In genomic region chr16:56607675-56608042, GRCh38 we compare ENCODE assay signal across 9 cellular contexts. TPM values are rescaled to one million over a fixed set of nuclear protein-coding genes. Genes with fewer than 3 reads are reported as not detected.
DNase-seq lines count a peak whose midpoint lies in the region; ATAC-seq and TF ChIP-seq lines count a peak whose summit lies in the region.
"Had no signal": no experiment of that assay in that cellular context is flagged by ENCODE, and none has a peak within 500 bp of the region (broad histone marks: within the 10 kb centered on the region; RNA-seq: fewer than 3 reads in every experiment).

No MANE protein-coding gene starts in this region.

- H3K9me3 ChIP-seq in gastroesophageal sphincter (no peaks in the 10 kb centered on the region), skeletal muscle tissue (ENCODE audit: control insufficient read depth in 3 of 3, low read length in 3 of 3) (no peaks in the 10 kb centered on the region), WERI-Rb-1 (ENCODE audit: severe bottlenecking) (no peaks in the 10 kb centered on the region)

- H3K4me3 ChIP-seq in HFF-Myc (replicated peaks; ENCODE audit: low read depth, low read length) (peak overlapping the region; percentile 94), gastroesophageal sphincter (peak overlapping the region in 1 of 2 donors; percentile 61), skeletal muscle tissue (ENCODE audit: low read length in 3 of 3) (peak overlapping the region; percentile 63 to 81 (median 65)), WERI-Rb-1 (ENCODE audit: low read depth, low read length) (no peak overlapping the region)

- peaks cover 3% of the 10 kb centered on the region for H3K9me3 Mint-ChIP-seq in activated B cell treated with CpG ODN at 0.5 μM for 24 hours

- peak overlapping the region; percentile 69 for H3K4me3 Mint-ChIP-seq in activated B cell treated with CpG ODN at 0.5 μM for 24 hours

- TF ChIP-seq POLR2A in gastroesophageal sphincter (IDR thresholded peaks at IDR 0.05), result no peak

- TF ChIP-seq EP300 in gastroesophageal sphincter (IDR thresholded peaks at IDR 0.05), result no peak

- CTCF ChIA-PET in activated B cell treated with CpG ODN at 0.5 μM for 24 hours (lab: Charles Lee), result interaction anchor here (2.0 kb wide), 1 partner anchor 94 kb away, joined by 8 read pairs; no protein-coding TSS in a partner anchor

- peak overlapping the region; percentile 70 to 93 (median 81) for H3K9ac ChIP-seq in skeletal muscle tissue (ENCODE audit: low read depth in 1 of 3, low read length in 3 of 3)

- H3K4me1 ChIP-seq in gastroesophageal sphincter (peaks cover 0 to 63% (median 26%) of the 10 kb centered on the region in 3 donors), skeletal muscle tissue (ENCODE audit: control insufficient read depth in 3 of 3, insufficient read depth in 3 of 3, low read length in 3 of 3) (peaks cover 69 to 81% (median 81%) of the 10 kb centered on the region in 3 donors)

- ATAC-seq in activated B cell treated with CpG ODN at 0.5 μM for 24 hours (ENCODE audit: low read depth) (no peak), gastroesophageal sphincter (no peak), GM21515 (IDR thresholded peaks at IDR 0.05; ENCODE audit: unreplicated experiment) (no peak)

- no peaks in the 10 kb centered on the region for H3K36me3 ChIP-seq in gastroesophageal sphincter
- no peaks in the 10 kb centered on the region for H3K36me3 ChIP-seq in skeletal muscle tissue (ENCODE audit: control insufficient read depth in 3 of 3, insufficient read depth in 3 of 3, low read length in 3 of 3)
- no peaks in the 10 kb centered on the region for H3K36me3 ChIP-seq in WERI-Rb-1
- H3K36me3 ChIP-seq: cardiac muscle cell had no signal

- H3K4me1 Mint-ChIP-seq in activated B cell treated with CpG ODN at 0.5 μM for 24 hours, result peaks cover 36% of the 10 kb centered on the region

- no peaks in the 10 kb centered on the region for H3K36me3 Mint-ChIP-seq in activated B cell treated with CpG ODN at 0.5 μM for 24 hours (ENCODE audit: low read depth)

- no peaks in the 10 kb centered on the region for H3K27me3 ChIP-seq in gastroesophageal sphincter
- no peaks in the 10 kb centered on the region for H3K27me3 ChIP-seq in skeletal muscle tissue (ENCODE audit: control insufficient read depth in 3 of 3, insufficient read depth in 3 of 3, low read length in 3 of 3)
- H3K27me3 ChIP-seq in WERI-Rb-1 (ENCODE audit: insufficient read depth, low read depth, severe bottlenecking), result no peaks in the 10 kb centered on the region

- DNase-seq in HFF-Myc (ENCODE audit: extremely low read depth, low read depth) (no peak), activated B cell treated with CpG ODN at 0.5 μM for 24 hours (no peak), GM03348 (ENCODE audit: low spot score) (no peak), NCI-H2107 (lab: John Stamatoyannopoulos, UW) (no peak), WERI-Rb-1 (no peak)

- H3K27ac ChIP-seq in gastroesophageal sphincter, result peak overlapping the region; percentile 59 to 92 (median 88)
- peak overlapping the region; percentile 98 for H3K27ac ChIP-seq in skeletal muscle tissue (ENCODE audit: low read depth, low read length)
- no peak overlapping the region for H3K27ac ChIP-seq in WERI-Rb-1
- H3K27ac ChIP-seq: cardiac muscle cell had no signal

- no peaks in the 10 kb centered on the region for H3K27me3 Mint-ChIP-seq in activated B cell treated with CpG ODN at 0.5 μM for 24 hours

- no peak for TF ChIP-seq CTCF in HFF-Myc (IDR thresholded peaks at IDR 0.05; ENCODE audit: low read depth, low read length, missing control alignments)
- TF ChIP-seq CTCF in activated B cell treated with CpG ODN at 0.5 μM for 24 hours (IDR thresholded peaks at IDR 0.05), result no peak
- TF ChIP-seq CTCF in gastroesophageal sphincter (IDR thresholded peaks at IDR 0.05), result no peak
- no peak for TF ChIP-seq CTCF in WERI-Rb-1 (IDR thresholded peaks at IDR 0.05; ENCODE audit: low read depth, low read length)

- 33 to 100% methylated on average over 1 of the region's 2 CpGs for WGBS in gastroesophageal sphincter (ENCODE audit: low coverage in 1 of 2), 2 donors

- H3K27ac Mint-ChIP-seq in activated B cell treated with CpG ODN at 0.5 μM for 24 hours, result peak overlapping the region; percentile 72

- POLR2A ChIA-PET in activated B cell treated with CpG ODN at 0.5 μM for 24 hours (lab: Charles Lee), result interaction anchor here (1.3 to 1.7 kb wide), 3 partner anchors 50 to 75 kb away, joined by 3 to 11 read pairs (median 5); partner anchors contain the start of genes MT1F and MT1X

- intact Hi-C loops in activated B cell treated with CpG ODN at 0.5 μM for 24 hours (cut with micrococcal nuclease), result loop anchor here (1.0 to 10.0 kb wide), 10 partner anchors 18 to 1520 kb away; partner anchors contain the start of genes AMFR, BBS2, CCDC102A and CFAP20

RNA-seq across cellular contexts. Expression of gene MT2A, which starts 0.7 kb away (rescaled TPM):
- total RNA-seq in activated B cell treated with CpG ODN at 0.5 μM for 24 hours, result 72.7 and 77.4 TPM in 2 replicates
- total RNA-seq in gastroesophageal sphincter, result 100 to 1,000 TPM in 2 of 4 donors, 10 to 100 TPM in 2; 27.2 to 216 (median 119) TPM
- total RNA-seq in skeletal muscle tissue, result 2.1 TPM
- total RNA-seq: cardiac muscle cell had no signal

RNA-seq across cellular contexts. Expression of gene MT1E, which starts 17.9 kb away (rescaled TPM):
- total RNA-seq in activated B cell treated with CpG ODN at 0.5 μM for 24 hours (2.8 and 4.2 TPM in 2 replicates), gastroesophageal sphincter (100 to 1,000 TPM; 101 to 194 (median 144) TPM), skeletal muscle tissue (18.8 TPM)

RNA-seq across cellular contexts. Expression of gene MT3, which starts 18.3 kb away (rescaled TPM):
- total RNA-seq in activated B cell treated with CpG ODN at 0.5 μM for 24 hours (not detected in 2 replicates), gastroesophageal sphincter (1 to 10 TPM in 2 of 4 donors, not detected in 2; 2.0 to 3.6 TPM), skeletal muscle tissue (1.0 TPM)
- total RNA-seq: cardiac muscle cell had no signal

RNA-seq across cellular contexts. Expression of gene MT1M, which starts 24.8 kb away (rescaled TPM):
- not detected in 2 replicates for total RNA-seq in activated B cell treated with CpG ODN at 0.5 μM for 24 hours
- 10 to 100 TPM in 2 of 4 donors, 1 to 10 TPM in 2; 2.6 to 36.9 (median 6.9) TPM for total RNA-seq in gastroesophageal sphincter
- total RNA-seq in skeletal muscle tissue, result 2.1 TPM
- total RNA-seq: cardiac muscle cell had no signal

RNA-seq across cellular contexts. Expression of gene MT1A, which starts 30.8 kb away (rescaled TPM):
- total RNA-seq in activated B cell treated with CpG ODN at 0.5 μM for 24 hours, result not detected in 2 replicates
- total RNA-seq in gastroesophageal sphincter, result 100 to 1,000 TPM in 1 of 4 donors, 10 to 100 TPM in 1, 1 to 10 TPM in 1, not detected in 1; 9.9 to 171 (median 25.5) TPM
- total RNA-seq in skeletal muscle tissue, result not detected
- total RNA-seq: cardiac muscle cell had no signal
